In genomic region chr10:72292223-72292691, GRCh38 we compare ENCODE assay signal across 8 cellular contexts. TPM values are rescaled to one million over a fixed set of nuclear protein-coding genes. Genes with fewer than 3 reads are reported as not detected.
DNase-seq lines count a peak whose midpoint lies in the region; ATAC-seq and TF ChIP-seq lines count a peak whose summit lies in the region.

No MANE protein-coding gene starts in this region.

- no peaks in the 10 kb centered on the region for H3K36me3 ChIP-seq in mucosa of descending colon (ENCODE audit: low read depth)
- no peaks in the 10 kb centered on the region for H3K36me3 ChIP-seq in suprapubic skin

- WGBS in suprapubic skin, result 43% methylated on average over 6 of the region's 6 CpGs

- no peak for TF ChIP-seq CTCF in mucosa of descending colon (IDR thresholded peaks at IDR 0.05)
- TF ChIP-seq CTCF in suprapubic skin (IDR thresholded peaks at IDR 0.05), result no peak
- no peak for TF ChIP-seq CTCF in glutamatergic neuron (IDR thresholded peaks at IDR 0.05; ENCODE audit: partially characterized antibody, unreplicated experiment)

- no peaks in the 10 kb centered on the region for H3K9me3 Mint-ChIP-seq in activated T-helper 17 cell treated with anti-CD3 and anti-CD28 coated beads, Interleukin-2, amount 50 U/mL, for 72 hours
- peaks cover 2% of the 10 kb centered on the region for H3K9me3 Mint-ChIP-seq in glutamatergic neuron (ENCODE audit: unreplicated experiment)

- TF ChIP-seq POLR2A in suprapubic skin (IDR thresholded peaks at IDR 0.05), result no peak

- ATAC-seq in activated T-helper 17 cell treated with anti-CD3 and anti-CD28 coated beads, Interleukin-2, amount 50 U/mL, for 72 hours (replicated peaks), result peak; percentile 65
- ATAC-seq in mucosa of descending colon, result peak; percentile 84

- peak overlapping the region; percentile 88 for H3K4me3 Mint-ChIP-seq in activated T-helper 17 cell treated with anti-CD3 and anti-CD28 coated beads, Interleukin-2, amount 50 U/mL, for 72 hours
- H3K4me3 Mint-ChIP-seq in glutamatergic neuron (ENCODE audit: unreplicated experiment), result no peak overlapping the region

- peak overlapping the region; percentile 100 for H3K27ac Mint-ChIP-seq in activated T-helper 17 cell treated with anti-CD3 and anti-CD28 coated beads, Interleukin-2, amount 50 U/mL, for 72 hours
- no peak overlapping the region for H3K27ac Mint-ChIP-seq in glutamatergic neuron (ENCODE audit: unreplicated experiment)

- H3K4me3 ChIP-seq in mucosa of descending colon (no peak overlapping the region), suprapubic skin (no peak overlapping the region)

- intact Hi-C loops in mucosa of descending colon (cut with DNase I, micrococcal nuclease), result no loop called here

- H3K4me1 Mint-ChIP-seq in activated T-helper 17 cell treated with anti-CD3 and anti-CD28 coated beads, Interleukin-2, amount 50 U/mL, for 72 hours, result peaks cover 41% of the 10 kb centered on the region
- no peaks in the 10 kb centered on the region for H3K4me1 Mint-ChIP-seq in glutamatergic neuron (ENCODE audit: low read depth, unreplicated experiment)

- H3K27ac ChIP-seq in suprapubic skin, result no peak overlapping the region

- peaks cover 4% of the 10 kb centered on the region for H3K4me1 ChIP-seq in mucosa of descending colon (ENCODE audit: low read depth)
- peaks cover 13% of the 10 kb centered on the region for H3K4me1 ChIP-seq in suprapubic skin

- H3K27me3 Mint-ChIP-seq in activated T-helper 17 cell treated with anti-CD3 and anti-CD28 coated beads, Interleukin-2, amount 50 U/mL, for 72 hours, result no peaks in the 10 kb centered on the region
- no peaks in the 10 kb centered on the region for H3K27me3 Mint-ChIP-seq in glutamatergic neuron (ENCODE audit: unreplicated experiment)

- H3K27me3 ChIP-seq in suprapubic skin, result no peaks in the 10 kb centered on the region

- DNase-seq in stimulated activated naive CD4-positive, alpha-beta T cell treated with Interleukin-2 at 50 U/mL for 16 hours (lab: John Stamatoyannopoulos, UW), result peak; percentile 61
- no peak for DNase-seq in stimulated activated naive CD4-positive, alpha-beta T cell (lab: John Stamatoyannopoulos, UW)
- peak in 1 of 3 donors; percentile 64 for DNase-seq in mucosa of descending colon
- no peak for DNase-seq in suprapubic skin (ENCODE audit: low spot score in 2 of 2)
- DNase-seq in hippocampal formation (lab: John Stamatoyannopoulos, UW), result no peak
- DNase-seq in pons (ENCODE audit: low spot score), result no peak
- no peak for DNase-seq in glutamatergic neuron

- TF ChIP-seq EP300 in suprapubic skin (IDR thresholded peaks at IDR 0.05), result no peak

- no peaks in the 10 kb centered on the region for H3K9me3 ChIP-seq in mucosa of descending colon
- H3K9me3 ChIP-seq in suprapubic skin, result no peaks in the 10 kb centered on the region

- peaks cover 46% of the 10 kb centered on the region for H3K36me3 Mint-ChIP-seq in activated T-helper 17 cell treated with anti-CD3 and anti-CD28 coated beads, Interleukin-2, amount 50 U/mL, for 72 hours (ENCODE audit: low read depth)
- no peaks in the 10 kb centered on the region for H3K36me3 Mint-ChIP-seq in glutamatergic neuron (ENCODE audit: unreplicated experiment)

RNA-seq across cellular contexts. Expression of gene DDIT4, which starts 18.5 kb away (rescaled TPM):
- total RNA-seq in activated T-helper 17 cell treated with anti-CD3 and anti-CD28 coated beads, Interleukin-2, amount 50 U/mL, for 72 hours, result 1,000 to 10,000 TPM in 1 of 2 donors, 100 to 1,000 TPM in 1; 746 to 1,569 TPM
- 100 to 1,000 TPM in 1 of 3 donors, 10 to 100 TPM in 2; 32.9 to 142 (median 49.6) TPM for total RNA-seq in mucosa of descending colon
- total RNA-seq in suprapubic skin, result 100 to 1,000 TPM; 170 to 246 (median 225) TPM
- 153 TPM for total RNA-seq in glutamatergic neuron (ENCODE audit: unreplicated experiment)
